37 cellular contexts compared by ENCODE assay signal in genomic region chr4:175767130-175767529, GRCh38. TPM values are rescaled to one million over a fixed set of nuclear protein-coding genes. Genes with fewer than 3 reads are reported as not detected.
"Had no signal": no experiment of that assay in that cellular context is flagged by ENCODE, and none has a peak within 500 bp of the region (broad histone marks: within the 10 kb centered on the region; RNA-seq: fewer than 3 reads in every experiment).

No MANE protein-coding gene starts in this region.

- H3K4me3 ChIP-seq: adrenal gland, body of pancreas, cardiac muscle cell had no signal

- H3K4me1 Mint-ChIP-seq: activated B cell treated with CpG ODN at 0.5 μM for 24 hours; activated CD4-positive, alpha-beta T cell treated with anti-CD3 and anti-CD28 coated beads, Interleukin-2, amount 10 ng/mL, durations not matched to agents 24 days and 14 days; activated naive CD8-positive, alpha-beta T cell treated with anti-CD3 and anti-CD28 coated beads for 36 hours; activated T-helper 17 cell treated with anti-CD3 and anti-CD28 coated beads, Interleukin-2, amount 50 U/mL, for 72 hours; central memory CD8-positive, alpha-beta T cell had no signal

- H3K36me3 Mint-ChIP-seq: activated CD4-positive, alpha-beta memory T cell treated with anti-CD3 and anti-CD28 coated beads for 36 hours; activated naive CD4-positive, alpha-beta T cell treated with anti-CD3 and anti-CD28 coated beads, Interleukin-2, amount 50 U/mL, for 72 hours; activated naive CD8-positive, alpha-beta T cell treated with anti-CD3 and anti-CD28 coated beads for 36 hours had no signal

- H3K9me3 Mint-ChIP-seq: activated B cell treated with CpG ODN at 0.5 μM for 24 hours; activated CD4-positive, alpha-beta T cell treated with anti-CD3 and anti-CD28 coated beads, Interleukin-2, amount 10 ng/mL, durations not matched to agents 24 days and 14 days; activated T-cell treated with anti-CD3 and anti-CD28 coated beads, Interleukin-2, amount 50 U/mL, for 4 hours; activated T-helper 1 cell treated with anti-CD3 and anti-CD28 coated beads, Interleukin-12 subunit alpha, Interleukin-12 subunit beta, Interleukin-2, Interleukin-4 antibody, amounts not matched to agents 30 ng/mL and 10 ng/mL and 1 ng/mL, durations not matched to agents 14 hours and 24 hours and 36 hours; activated T-helper 17 cell treated with anti-CD3 and anti-CD28 coated beads, Interleukin-2, amount 50 U/mL, for 72 hours; T-helper 1 cell treated with Interleukin-12 subunit alpha and Interleukin-12 subunit beta and Interleukin-4 antibody, amounts not matched to agents 30 μg/mL and 1 μg/mL, for 36 hours; T-helper 2 cell treated with Interferon-gamma antibody and Interleukin-4, amounts not matched to agents 5 μg/mL and 100 μg/mL, for 36 hours had no signal

- H3K27ac ChIP-seq: adrenal gland, body of pancreas, cardiac muscle cell, VCaP had no signal

- H3K4me1 ChIP-seq: adrenal gland, body of pancreas had no signal

- H3K27me3 ChIP-seq: adrenal gland, body of pancreas, cardiac muscle cell had no signal

- DNase-seq: activated B cell treated with CpG ODN at 0.5 μM for 24 hours; activated CD4-positive, alpha-beta memory T cell treated with anti-CD3 and anti-CD28 coated beads for 36 hours; activated CD4-positive, alpha-beta T cell treated with anti-CD3 and anti-CD28 coated beads for 4 hours; activated CD4-positive, alpha-beta T cell treated with anti-CD3 and anti-CD28 coated beads, Interleukin-2, amount 10 ng/mL, durations not matched to agents 24 days and 14 days; activated CD4-positive, alpha-beta T cell treated with anti-CD3 and anti-CD28 coated beads, Interleukin-2, amount 50 U/mL, for 1 hour; activated CD4-positive, alpha-beta T cell treated with anti-CD3 and anti-CD28 coated beads, Interleukin-2, amount 50 U/mL, for 4 hours; activated CD4-positive, CD25-positive, alpha-beta regulatory T cell treated with anti-CD3 and anti-CD28 coated beads, Interleukin-2, amount 50 U/mL, for 72 hours; activated CD8-positive, alpha-beta memory T cell treated with anti-CD3 and anti-CD28 coated beads, Interleukin-2, amount 50 U/mL, for 4 hours; activated CD8-positive, alpha-beta T cell treated with anti-CD3 and anti-CD28 coated beads for 36 hours; activated effector memory CD4-positive, alpha-beta T cell treated with anti-CD3 and anti-CD28 coated beads, Interleukin-2, amount 50 U/mL, for 16 hours; activated gamma-delta T cell treated with Interleukin-2 at 50 U/mL for 16 hours; activated naive CD4-positive, alpha-beta T cell; activated naive CD4-positive, alpha-beta T cell treated with anti-CD3 and anti-CD28 coated beads for 36 hours; activated naive CD4-positive, alpha-beta T cell treated with anti-CD3 and anti-CD28 coated beads, Interleukin-2, amount 50 U/mL, for 16 hours; activated naive CD8-positive, alpha-beta T cell treated with anti-CD3 and anti-CD28 coated beads for 36 hours; activated T-cell treated with anti-CD3 and anti-CD28 coated beads for 4 hours; activated T-cell treated with anti-CD3 and anti-CD28 coated beads, Interleukin-2, amount 50 U/mL, for 1 hour; activated T-cell treated with anti-CD3 and anti-CD28 coated beads, Interleukin-2, amount 50 U/mL, for 4 hours; activated T-cell treated with anti-CD3 and anti-CD28 coated beads, Interleukin-2, amount 50 U/mL, for 72 hours; adrenal gland; amniotic stem cell; aorta; body of pancreas; T-helper 1 cell; T-helper 2 cell; T-helper 9 cell had no signal

- H3K36me3 ChIP-seq: adrenal gland, cardiac muscle cell had no signal

- H3K27ac Mint-ChIP-seq: activated B cell treated with CpG ODN at 0.5 μM for 24 hours; activated CD4-positive, alpha-beta memory T cell treated with anti-CD3 and anti-CD28 coated beads for 36 hours; activated CD4-positive, alpha-beta T cell treated with anti-CD3 and anti-CD28 coated beads, Interleukin-2, amount 10 ng/mL, durations not matched to agents 24 days and 14 days; activated CD8-positive, alpha-beta T cell treated with anti-CD3 and anti-CD28 coated beads for 36 hours; activated naive CD4-positive, alpha-beta T cell treated with anti-CD3 and anti-CD28 coated beads for 36 hours; activated naive CD4-positive, alpha-beta T cell treated with anti-CD3 and anti-CD28 coated beads, Interleukin-2, amount 50 U/mL, for 72 hours; activated naive CD8-positive, alpha-beta T cell treated with anti-CD3 and anti-CD28 coated beads for 36 hours; activated T-cell treated with anti-CD3 and anti-CD28 coated beads, Interleukin-2, amount 50 U/mL, for 72 hours; activated T-helper 1 cell treated with anti-CD3 and anti-CD28 coated beads, Interleukin-12 subunit alpha, Interleukin-12 subunit beta, Interleukin-2, Interleukin-4 antibody, amounts not matched to agents 30 ng/mL and 10 ng/mL and 1 ng/mL, durations not matched to agents 14 hours and 24 hours and 36 hours; activated T-helper 17 cell treated with anti-CD3 and anti-CD28 coated beads, Interleukin-2, amount 50 U/mL, for 72 hours; T-helper 1 cell treated with Interleukin-12 subunit alpha and Interleukin-12 subunit beta and Interleukin-4 antibody, amounts not matched to agents 30 μg/mL and 1 μg/mL, for 36 hours; T-helper 2 cell treated with Interferon-gamma antibody and Interleukin-4, amounts not matched to agents 5 μg/mL and 100 μg/mL, for 36 hours had no signal

- H3K27me3 Mint-ChIP-seq: activated B cell treated with CpG ODN at 0.5 μM for 24 hours; activated CD4-positive, alpha-beta memory T cell treated with anti-CD3 and anti-CD28 coated beads for 36 hours; activated CD4-positive, alpha-beta T cell treated with anti-CD3 and anti-CD28 coated beads, Interleukin-2, amount 10 ng/mL, durations not matched to agents 24 days and 14 days; activated CD8-positive, alpha-beta T cell treated with anti-CD3 and anti-CD28 coated beads for 36 hours; activated T-helper 17 cell treated with anti-CD3 and anti-CD28 coated beads, Interleukin-2, amount 50 U/mL, for 72 hours; central memory CD8-positive, alpha-beta T cell had no signal

- H3K4me3 Mint-ChIP-seq: activated B cell treated with CpG ODN at 0.5 μM for 24 hours; activated CD4-positive, alpha-beta memory T cell treated with anti-CD3 and anti-CD28 coated beads for 36 hours; activated CD4-positive, alpha-beta T cell treated with anti-CD3 and anti-CD28 coated beads, Interleukin-2, amount 10 ng/mL, durations not matched to agents 24 days and 14 days; activated CD8-positive, alpha-beta T cell treated with anti-CD3 and anti-CD28 coated beads for 36 hours; activated naive CD4-positive, alpha-beta T cell treated with anti-CD3 and anti-CD28 coated beads for 36 hours; activated naive CD8-positive, alpha-beta T cell treated with anti-CD3 and anti-CD28 coated beads for 36 hours; activated T-cell treated with anti-CD3 and anti-CD28 coated beads, Interleukin-2, amount 50 U/mL, for 4 hours; activated T-cell treated with anti-CD3 and anti-CD28 coated beads, Interleukin-2, amount 50 U/mL, for 72 hours; activated T-helper 1 cell treated with anti-CD3 and anti-CD28 coated beads, Interleukin-12 subunit alpha, Interleukin-12 subunit beta, Interleukin-2, Interleukin-4 antibody, amounts not matched to agents 30 ng/mL and 10 ng/mL and 1 ng/mL, durations not matched to agents 14 hours and 24 hours and 36 hours; activated T-helper 17 cell treated with anti-CD3 and anti-CD28 coated beads, Interleukin-2, amount 50 U/mL, for 72 hours; central memory CD8-positive, alpha-beta T cell; T-helper 1 cell treated with Interleukin-12 subunit alpha and Interleukin-12 subunit beta and Interleukin-4 antibody, amounts not matched to agents 30 μg/mL and 1 μg/mL, for 36 hours; T-helper 2 cell treated with Interferon-gamma antibody and Interleukin-4, amounts not matched to agents 5 μg/mL and 100 μg/mL, for 36 hours had no signal

- H3K9me3 ChIP-seq: adrenal gland, body of pancreas had no signal

RNA-seq across cellular contexts. Expression of gene GPM6A, which starts 44.9 kb away (rescaled TPM):
- total RNA-seq: activated CD4-positive, alpha-beta memory T cell treated with anti-CD3 and anti-CD28 coated beads for 36 hours; activated CD4-positive, alpha-beta T cell treated with anti-CD3 and anti-CD28 coated beads, Interleukin-2, amount 10 ng/mL, durations not matched to agents 24 days and 14 days; activated CD8-positive, alpha-beta memory T cell treated with anti-CD3 and anti-CD28 coated beads for 36 hours; activated CD8-positive, alpha-beta T cell treated with anti-CD3 and anti-CD28 coated beads for 36 hours; activated naive CD4-positive, alpha-beta T cell treated with anti-CD3 and anti-CD28 coated beads for 36 hours; activated naive CD4-positive, alpha-beta T cell treated with anti-CD3 and anti-CD28 coated beads, Interleukin-2, amount 50 U/mL, for 72 hours; activated naive CD8-positive, alpha-beta T cell treated with anti-CD3 and anti-CD28 coated beads for 36 hours; activated T-cell treated with anti-CD3 and anti-CD28 coated beads, Interleukin-2, amount 50 U/mL, for 4 hours; activated T-cell treated with anti-CD3 and anti-CD28 coated beads, Interleukin-2, amount 50 U/mL, for 72 hours; activated T-helper 1 cell treated with anti-CD3 and anti-CD28 coated beads, Interleukin-12 subunit alpha, Interleukin-12 subunit beta, Interleukin-2, Interleukin-4 antibody, amounts not matched to agents 30 ng/mL and 10 ng/mL and 1 ng/mL, durations not matched to agents 14 hours and 24 hours and 36 hours; activated T-helper 17 cell treated with anti-CD3 and anti-CD28 coated beads, Interleukin-2, amount 50 U/mL, for 72 hours; bronchial epithelial cell; chondrocyte had no signal
- polyA plus RNA-seq: aorta had no signal
